In genomic region chr3:3403700-3404099, GRCh38 we compare ENCODE assay signal across 26 cellular contexts.
"Had no signal": no experiment of that assay in that cellular context is flagged by ENCODE, and none has a peak within 500 bp of the region (broad histone marks: within the 10 kb centered on the region; RNA-seq: fewer than 3 reads in every experiment).

No MANE protein-coding gene starts in this region.

- H3K27ac Mint-ChIP-seq: dendritic cell treated with granulocyte-macrophage colony-stimulating factor and Interleukin-4, amounts not matched to agents 40 ng/mL and 50 ng/mL, for 4 days; effector memory CD8-positive, alpha-beta T cell; endodermal cell had no signal

- H3K27ac ChIP-seq: colonic mucosa, coronary artery, dorsolateral prefrontal cortex, epithelial cell of prostate, esophagus muscularis mucosa, esophagus squamous epithelium, foreskin keratinocyte, gastrocnemius medialis, gastroesophageal sphincter, heart left ventricle, heart right ventricle had no signal

- H3K36me3 ChIP-seq: colonic mucosa, esophagus muscularis mucosa, esophagus squamous epithelium, gastrocnemius medialis, gastroesophageal sphincter, heart left ventricle, heart right ventricle had no signal

- H3K4me3 Mint-ChIP-seq: dendritic cell treated with granulocyte-macrophage colony-stimulating factor and Interleukin-4, amounts not matched to agents 40 ng/mL and 50 ng/mL, for 4 days; effector memory CD8-positive, alpha-beta T cell; endodermal cell had no signal

- H3K27me3 ChIP-seq: colonic mucosa, dorsolateral prefrontal cortex, esophagus muscularis mucosa, esophagus squamous epithelium, foreskin keratinocyte, gastrocnemius medialis, gastroesophageal sphincter, heart left ventricle, heart right ventricle had no signal

- FAIRE-seq: colon, endothelial cell of umbilical vein had no signal

- H3K9me3 ChIP-seq: colonic mucosa, gastrocnemius medialis had no signal

- H3K27me3 Mint-ChIP-seq: dendritic cell treated with granulocyte-macrophage colony-stimulating factor and Interleukin-4, amounts not matched to agents 40 ng/mL and 50 ng/mL, for 4 days had no signal

- H3K4me1 ChIP-seq: colonic mucosa, esophagus muscularis mucosa, esophagus squamous epithelium, foreskin keratinocyte, gastrocnemius medialis, gastroesophageal sphincter, heart left ventricle, heart right ventricle had no signal

- DNase-seq: colonic mucosa; cortex of kidney; dermis blood vessel endothelial cell; dorsolateral prefrontal cortex; effector CD4-positive, alpha-beta T cell; effector CD8-positive, alpha-beta T cell; effector memory CD4-positive, alpha-beta T cell; effector memory CD8-positive, alpha-beta T cell; endodermal cell; erythroblast; esophagus squamous epithelium; foreskin fibroblast; foreskin keratinocyte; foreskin melanocyte; gastrocnemius medialis; glutamatergic neuron; head of caudate nucleus; heart left ventricle; heart right ventricle had no signal

- H3K4me3 ChIP-seq: colonic mucosa, coronary artery, dorsolateral prefrontal cortex, esophagus muscularis mucosa, esophagus squamous epithelium, gastrocnemius medialis, gastroesophageal sphincter, heart left ventricle, heart right ventricle had no signal
